In the genomic region with DNA sequence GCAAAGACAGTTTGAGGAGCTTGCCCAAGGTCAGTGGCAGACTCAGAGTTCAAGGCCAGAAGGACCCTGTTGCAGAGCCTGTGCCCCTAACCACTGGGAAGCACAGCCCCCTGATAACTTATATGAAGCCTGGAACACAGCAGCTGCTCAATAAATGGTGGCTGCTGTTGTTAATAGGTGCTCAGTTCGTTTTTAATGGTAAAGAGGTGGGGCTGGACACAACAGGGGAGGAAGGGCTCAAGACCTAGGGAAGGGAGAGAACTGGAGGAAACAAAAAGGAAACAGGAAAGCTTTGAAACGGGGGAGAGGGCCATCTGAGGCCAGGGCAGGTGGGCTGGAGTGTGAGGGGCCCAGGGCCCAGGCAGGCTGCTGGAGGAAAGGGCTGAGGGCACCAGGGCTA, we compare ENCODE assay signal across 18 cellular contexts.
DNase-seq lines count a peak whose midpoint lies in the region; ATAC-seq, FAIRE-seq and TF ChIP-seq lines count a peak whose summit lies in the region.
"Had no signal": no experiment of that assay in that cellular context is flagged by ENCODE, and none has a peak within 500 bp of the region (broad histone marks: within the 10 kb centered on the region; RNA-seq: fewer than 3 reads in every experiment).

No MANE protein-coding gene starts in this region.

- no peaks in the 10 kb centered on the region for H3K27me3 Mint-ChIP-seq in progenitor cell of endocrine pancreas

- H3K9me3 Mint-ChIP-seq in progenitor cell of endocrine pancreas (ENCODE audit: low read depth): no peaks in the 10 kb centered on the region
- H3K9me3 Mint-ChIP-seq: CD4-positive, CD25-positive, alpha-beta regulatory T cell; CD8-positive, alpha-beta T cell; GM23338; H9 had no signal

- in situ Hi-C loops in K562 (cut with MboI): no loop called here

- FAIRE-seq in K562 (lab: Jason Lieb, UNC): no peak
- FAIRE-seq: GM12878, GM19239 had no signal

- no peaks in the 10 kb centered on the region for H3K79me2 ChIP-seq in K562 (ENCODE audit: control insufficient read depth, insufficient read depth, low read length)

- peaks cover 34 to 91% of the 10 kb centered on the region in 2 experiments for H3K27me3 ChIP-seq in K562 (ENCODE audit: control insufficient read depth in 2 of 2, insufficient read depth in 2 of 2, low read length in 2 of 2)

- DNase-seq in K562 (ENCODE audit: extremely low read depth in 1 of 4, low spot score in 3 of 4) (no peak), progenitor cell of endocrine pancreas (ENCODE audit: low spot score, unreplicated experiment) (no peak), SIG-M5 treated with dmso at 0.1 percent for 504 hours (lab: John Stamatoyannopoulos, UW; ENCODE audit: unreplicated experiment) (no peak), DMS 273 treated with DMSO at 0.1 percent for 48 hours (lab: John Stamatoyannopoulos, UW) (no peak)
- DNase-seq: Caco-2; CD4-positive, CD25-positive, alpha-beta regulatory T cell; CD8-positive, alpha-beta T cell; DMS79; EL; H9; HFFc6 had no signal

- no peak for TF ChIP-seq POLR2A in K562 (conservative IDR thresholded peaks at IDR 0.05)

- H3K9ac ChIP-seq in K562 (ENCODE audit: insufficient read depth in 1 of 2, low read depth in 2 of 2, low read length in 2 of 2): no peak overlapping the region

- peaks cover 47% of the 10 kb centered on the region for H3K4me1 Mint-ChIP-seq in progenitor cell of endocrine pancreas (ENCODE audit: low read depth)
- H3K4me1 Mint-ChIP-seq: CD4-positive, CD25-positive, alpha-beta regulatory T cell had no signal

- no peak for ATAC-seq in K562
- ATAC-seq in HG03442 (IDR thresholded peaks at IDR 0.05; ENCODE audit: unreplicated experiment): no peak
- ATAC-seq: CD8-positive, alpha-beta T cell; GM12878; HCT116 had no signal

- H3K36me3 Mint-ChIP-seq in progenitor cell of endocrine pancreas (ENCODE audit: insufficient read depth): no peaks in the 10 kb centered on the region
- H3K36me3 Mint-ChIP-seq: CD4-positive, CD25-positive, alpha-beta regulatory T cell; CD8-positive, alpha-beta T cell had no signal

- no peaks in the 10 kb centered on the region; the same call in 1 of the 2 replicates for H4K20me1 ChIP-seq in K562 (replicated peaks; ENCODE audit: control insufficient read depth, insufficient read depth, low read length)

- no peak overlapping the region for H3K27ac ChIP-seq in HEK293 (ENCODE audit: extremely low read depth, low read depth, low read length)
- H3K27ac ChIP-seq in K562 (ENCODE audit: extremely low read depth, low read depth, low read length): no peak overlapping the region
- H3K27ac ChIP-seq: C4-2B had no signal

- H3K27ac Mint-ChIP-seq in progenitor cell of endocrine pancreas: peak overlapping the region; percentile 39
- H3K27ac Mint-ChIP-seq: CD4-positive, CD25-positive, alpha-beta regulatory T cell; CD8-positive, alpha-beta T cell; GM23338; H9; HFFc6 had no signal

- BruUV-seq in K562 (replicated peaks; lab: Mats Ljungman, UMichigan): no TSS peak

- intact Hi-C loops in K562 (cut with micrococcal nuclease): no loop called here

- 0% methylated on average over 1 of the region's 2 CpGs for WGBS in K562 (ENCODE audit: insufficient coverage, low coverage, missing lambda C conversion rate)

- no peak overlapping the region for H3K4me3 Mint-ChIP-seq in progenitor cell of endocrine pancreas (ENCODE audit: low read depth)
- H3K4me3 Mint-ChIP-seq: CD4-positive, CD25-positive, alpha-beta regulatory T cell; CD8-positive, alpha-beta T cell; GM23338; H9; HFFc6 had no signal

- no peaks in the 10 kb centered on the region for H3K9me1 ChIP-seq in K562 (ENCODE audit: control insufficient read depth, insufficient read depth, low read length)

- no peak overlapping the region for H3K4me2 ChIP-seq in K562 (ENCODE audit: insufficient read depth, low read length)
- H3K4me2 ChIP-seq: GM23338 had no signal

- no peak for TF ChIP-seq EP300 in K562 (IDR thresholded peaks at IDR 0.05; ENCODE audit: low read length)

- H3K36me3 ChIP-seq in HEK293 (ENCODE audit: control insufficient read depth in 2 of 2, insufficient read depth in 1 of 2, low read length in 2 of 2) (no peaks in the 10 kb centered on the region), K562 (ENCODE audit: control insufficient read depth, insufficient read depth, low read length) (no peaks in the 10 kb centered on the region)

- no peak for TF ChIP-seq RAD21 in K562 (CRISPR knock-in tag; conservative IDR thresholded peaks at IDR 0.05 in 1 of 2, IDR thresholded peaks at IDR 0.05 in 1 of 2)

- H3K4me3 ChIP-seq in HEK293 (ENCODE audit: low read depth, low read length): no peak overlapping the region
- H3K4me3 ChIP-seq in K562: no peak overlapping the region
- H3K4me3 ChIP-seq: GM12878, GM23338 had no signal

- POLR2A ChIA-PET in HEK293 (lab: Yijun Ruan, JAX) (no interaction called here), K562 (lab: Yijun Ruan, JAX) (interaction anchor here (0.7 to 1.0 kb wide), 4 partner anchors 13 to 594 kb away, joined by 3 to 5 read pairs (median 3); no protein-coding TSS in a partner anchor)

- H3K9me3 ChIP-seq in HEK293 (ENCODE audit: control insufficient read depth, insufficient read depth, low read depth, low read length) (no peaks in the 10 kb centered on the region), K562 (replicated peaks; ENCODE audit: control insufficient read depth, insufficient read depth, low read depth, low read length) (no peaks in the 10 kb centered on the region)
- H3K9me3 ChIP-seq: Caco-2 had no signal

- H2AFZ ChIP-seq in K562 (ENCODE audit: low read depth, low read length): no peak overlapping the region
- H2AFZ ChIP-seq: GM23338 had no signal

- TF ChIP-seq CTCF in HEK293 (tag by site-specific recombination; IDR thresholded peaks at IDR 0.05) (no peak), K562 (IDR thresholded peaks at IDR 0.05 in 2 of 3, conservative IDR thresholded peaks at IDR 0.05 in 1 of 3; ENCODE audit: insufficient read depth in 2 of 3, low read depth in 1 of 3, low read length in 3 of 3) (no peak), progenitor cell of endocrine pancreas (IDR thresholded peaks at IDR 0.05; ENCODE audit: unreplicated experiment) (no peak)

- H3K4me1 ChIP-seq in HEK293 (ENCODE audit: control insufficient read depth, insufficient read depth, low read length): no peaks in the 10 kb centered on the region
- H3K4me1 ChIP-seq in K562 (replicated peaks in 1 of 2; ENCODE audit: control insufficient read depth in 2 of 2, insufficient read depth in 2 of 2, low read length in 2 of 2): no peaks in the 10 kb centered on the region
- H3K4me1 ChIP-seq: Caco-2 had no signal

- CTCF ChIA-PET in HEK293 (lab: Yijun Ruan, JAX) (interaction anchor here (1.0 to 1.3 kb wide), 2 partner anchors 15 to 23 kb away, joined by 3 to 5 read pairs; no protein-coding TSS in a partner anchor), K562 (lab: Yijun Ruan, JAX; ENCODE audit: low intra/inter-chr PET ratio) (interaction anchor here (0.6 kb wide), 1 partner anchor 82 kb away, joined by 3 read pairs; no protein-coding TSS in a partner anchor)

TF ChIP-seq in HEK293, 187 proteins besides CTCF, POLR2A, EP300 and RAD21:
- TF ChIP-seq ZNF664 (tag by site-specific recombination; IDR thresholded peaks at IDR 0.05) (peak; percentile 67; the same call in 1 of the 2 replicates), ZNF184 (tag by site-specific recombination; IDR thresholded peaks at IDR 0.05) (no peak)

TF ChIP-seq in K562, 482 proteins besides CTCF, POLR2A, EP300 and RAD21:
- TF ChIP-seq ZNF134 (CRISPR knock-in tag; conservative IDR thresholded peaks at IDR 0.05) (peak; percentile 62), SIN3A (IDR thresholded peaks at IDR 0.05; ENCODE audit: borderline replicate concordance in 2 of 2, control insufficient read depth in 1 of 2, low read depth in 2 of 2, low read length in 2 of 2) (no peak)
